In genomic region chrX:77768787-77769186, GRCh38 we compare ENCODE assay signal across 25 cellular contexts. TPM values are rescaled to one million over a fixed set of nuclear protein-coding genes. Genes with fewer than 3 reads are reported as not detected.
DNase-seq lines count a peak whose midpoint lies in the region; ATAC-seq and TF ChIP-seq lines count a peak whose summit lies in the region.
"Had no signal": no experiment of that assay in that cellular context is flagged by ENCODE, and none has a peak within 500 bp of the region (broad histone marks: within the 10 kb centered on the region; RNA-seq: fewer than 3 reads in every experiment).

No MANE protein-coding gene starts in this region.

- ATAC-seq in DND-41 (ENCODE audit: insufficient read depth, low read depth) (peak; percentile 91), memory B cell (ENCODE audit: low read depth) (no peak), HG02763 (IDR thresholded peaks at IDR 0.05; ENCODE audit: unreplicated experiment) (no peak), GM18519 (IDR thresholded peaks at IDR 0.05; ENCODE audit: low FRiP score, unreplicated experiment) (no peak)
- ATAC-seq: gastroesophageal sphincter, right cardiac atrium had no signal

- H3K27me3 ChIP-seq in DND-41 (ENCODE audit: insufficient read depth, low read length, poor library complexity), result no peaks in the 10 kb centered on the region
- H3K27me3 ChIP-seq in dorsolateral prefrontal cortex, result peaks cover 0 to 21% (median 0%) of the 10 kb centered on the region in 45 donors
- H3K27me3 ChIP-seq: gastroesophageal sphincter, MG63 had no signal

- peaks cover 84% of the 10 kb centered on the region for H3K79me2 ChIP-seq in DND-41 (ENCODE audit: insufficient read depth, low read length)

- intact Hi-C loops in activated T-helper 1 cell treated with anti-CD3 and anti-CD28 coated beads, Interleukin-12 subunit alpha, Interleukin-12 subunit beta, Interleukin-2, Interleukin-4 antibody, amounts not matched to agents 30 ng/mL and 10 ng/mL and 1 ng/mL, durations not matched to agents 14 hours and 24 hours and 36 hours (cut with micrococcal nuclease), result no loop called here
- intact Hi-C loops in dorsolateral prefrontal cortex (cut with DNase I), result no loop called here

- no peak overlapping the region for H3K27ac ChIP-seq in DND-41 (ENCODE audit: low read length)
- no peak overlapping the region for H3K27ac ChIP-seq in dorsolateral prefrontal cortex
- H3K27ac ChIP-seq: BLaER1 treated with 17β-estradiol and CSF1 and Interleukin-3, amounts not matched to agents 10 nM and 100 nM; coronary artery; pancreas had no signal

- CTCF ChIA-PET in activated naive CD4-positive, alpha-beta T cell treated with anti-CD3 and anti-CD28 coated beads, Interleukin-2, amount 10 ng/mL, durations not matched to agents 7 days and 5 days (lab: Charles Lee), result no interaction called here

- H4K20me1 ChIP-seq in DND-41 (ENCODE audit: insufficient read depth, low read length), result peaks cover 61% of the 10 kb centered on the region

- H3K27me3 Mint-ChIP-seq in activated naive CD4-positive, alpha-beta T cell treated with anti-CD3 and anti-CD28 coated beads, Interleukin-2, amount 10 ng/mL, durations not matched to agents 7 days and 5 days, result no peaks in the 10 kb centered on the region
- no peaks in the 10 kb centered on the region for H3K27me3 Mint-ChIP-seq in activated T-helper 1 cell treated with anti-CD3 and anti-CD28 coated beads, Interleukin-12 subunit alpha, Interleukin-12 subunit beta, Interleukin-2, Interleukin-4 antibody, amounts not matched to agents 30 ng/mL and 10 ng/mL and 1 ng/mL, durations not matched to agents 14 hours and 24 hours and 36 hours (ENCODE audit: insufficient read depth)
- no peaks in the 10 kb centered on the region for H3K27me3 Mint-ChIP-seq in memory B cell

- H3K4me1 ChIP-seq in DND-41 (ENCODE audit: insufficient read depth, low read length), result peaks cover 4% of the 10 kb centered on the region; the same call in 1 of the 2 replicates

- H3K36me3 Mint-ChIP-seq in activated naive CD4-positive, alpha-beta T cell treated with anti-CD3 and anti-CD28 coated beads, Interleukin-2, amount 10 ng/mL, durations not matched to agents 7 days and 5 days, result peaks cover 13% of the 10 kb centered on the region
- peaks cover 14% of the 10 kb centered on the region for H3K36me3 Mint-ChIP-seq in activated T-helper 1 cell treated with anti-CD3 and anti-CD28 coated beads, Interleukin-12 subunit alpha, Interleukin-12 subunit beta, Interleukin-2, Interleukin-4 antibody, amounts not matched to agents 30 ng/mL and 10 ng/mL and 1 ng/mL, durations not matched to agents 14 hours and 24 hours and 36 hours (ENCODE audit: low read depth)
- H3K36me3 Mint-ChIP-seq in memory B cell, result peaks cover 9% of the 10 kb centered on the region

- H3K9me3 Mint-ChIP-seq in activated naive CD4-positive, alpha-beta T cell treated with anti-CD3 and anti-CD28 coated beads, Interleukin-2, amount 10 ng/mL, durations not matched to agents 7 days and 5 days, result no peaks in the 10 kb centered on the region
- H3K9me3 Mint-ChIP-seq in activated T-helper 1 cell treated with anti-CD3 and anti-CD28 coated beads, Interleukin-12 subunit alpha, Interleukin-12 subunit beta, Interleukin-2, Interleukin-4 antibody, amounts not matched to agents 30 ng/mL and 10 ng/mL and 1 ng/mL, durations not matched to agents 14 hours and 24 hours and 36 hours, result no peaks in the 10 kb centered on the region
- peaks cover 3% of the 10 kb centered on the region for H3K9me3 Mint-ChIP-seq in memory B cell

- no peak overlapping the region for H3K9ac ChIP-seq in DND-41 (ENCODE audit: low read depth, low read length)
- H3K9ac ChIP-seq: BLaER1 treated with 17β-estradiol and CSF1 and Interleukin-3, amounts not matched to agents 10 nM and 100 nM had no signal

- H3K36me3 ChIP-seq in DND-41 (ENCODE audit: insufficient read depth, low read length), result peaks cover 6% of the 10 kb centered on the region; the same call in 1 of the 2 replicates
- H3K36me3 ChIP-seq: gastroesophageal sphincter, MG63, pancreas had no signal

- H3K4me3 Mint-ChIP-seq in activated naive CD4-positive, alpha-beta T cell treated with anti-CD3 and anti-CD28 coated beads, Interleukin-2, amount 10 ng/mL, durations not matched to agents 7 days and 5 days, result peak overlapping the region; percentile 10
- no peak overlapping the region for H3K4me3 Mint-ChIP-seq in activated T-helper 1 cell treated with anti-CD3 and anti-CD28 coated beads, Interleukin-12 subunit alpha, Interleukin-12 subunit beta, Interleukin-2, Interleukin-4 antibody, amounts not matched to agents 30 ng/mL and 10 ng/mL and 1 ng/mL, durations not matched to agents 14 hours and 24 hours and 36 hours
- peak overlapping the region; percentile 14 for H3K4me3 Mint-ChIP-seq in memory B cell

- H2AFZ ChIP-seq in DND-41 (ENCODE audit: low read depth, low read length), result no peak overlapping the region

- peak; percentile 25 for DNase-seq in activated naive CD4-positive, alpha-beta T cell treated with anti-CD3 and anti-CD28 coated beads, Interleukin-2, amount 10 ng/mL, durations not matched to agents 7 days and 5 days
- no peak for DNase-seq in activated naive CD4-positive, alpha-beta T cell treated with anti-CD3 and anti-CD28 coated beads, Interleukin-2, amount 50 U/mL, for 16 hours
- DNase-seq in DND-41 (peak; percentile 47), memory B cell (ENCODE audit: low spot score in 2 of 2) (no peak), dorsolateral prefrontal cortex (no peak)
- DNase-seq in activated T-helper 1 cell treated with anti-CD3 and anti-CD28 coated beads, Interleukin-12 subunit alpha, Interleukin-12 subunit beta, Interleukin-2, Interleukin-4 antibody, amounts not matched to agents 30 ng/mL and 10 ng/mL and 1 ng/mL, durations not matched to agents 14 hours and 24 hours and 36 hours (ENCODE audit: low spot score), result no peak
- DNase-seq: activated effector memory CD4-positive, alpha-beta T cell treated with anti-CD3 and anti-CD28 coated beads, Interleukin-2, amount 50 U/mL, for 16 hours; amygdala; EL; hippocampal formation; MG63; midbrain; NCI-H1417 treated with DMSO at 0.1 percent for 48 hours; NCI-H2107; NCI-H510A treated with DMSO at 0.1 percent for 48 hours; pancreas; right cardiac atrium; SHP77; stimulated activated CD4-positive, alpha-beta T cell treated with anti-CD3 and anti-CD28 coated beads, Interleukin-4, amount 100 ng/mL, for 4 hours; stimulated activated naive CD4-positive, alpha-beta T cell treated with Interleukin-2 at 50 U/mL for 16 hours had no signal

- H3K4me3 ChIP-seq in DND-41 (ENCODE audit: low read depth in 1 of 2, low read length in 2 of 2), result no peak overlapping the region
- H3K4me3 ChIP-seq in dorsolateral prefrontal cortex, result no peak overlapping the region
- H3K4me3 ChIP-seq: BLaER1 treated with 17β-estradiol and CSF1 and Interleukin-3, amounts not matched to agents 10 nM and 100 nM; coronary artery; gastroesophageal sphincter; MG63; pancreas had no signal

- H3K4me2 ChIP-seq in DND-41 (ENCODE audit: insufficient read depth, low read length), result no peak overlapping the region

- TF ChIP-seq CTCF in DND-41 (IDR thresholded peaks at IDR 0.05; ENCODE audit: borderline replicate concordance, extremely low read depth, low read length, poor library complexity, severe bottlenecking) (no peak), dorsolateral prefrontal cortex (IDR thresholded peaks at IDR 0.05 in 54 of 56, conservative IDR thresholded peaks at IDR 0.05 in 2 of 56; ENCODE audit: low read depth in 1 of 56, partially characterized antibody in 56 of 56) (no peak)

- H3K4me1 Mint-ChIP-seq in activated naive CD4-positive, alpha-beta T cell treated with anti-CD3 and anti-CD28 coated beads, Interleukin-2, amount 10 ng/mL, durations not matched to agents 7 days and 5 days, result peaks cover 32% of the 10 kb centered on the region
- peaks cover 11% of the 10 kb centered on the region for H3K4me1 Mint-ChIP-seq in activated T-helper 1 cell treated with anti-CD3 and anti-CD28 coated beads, Interleukin-12 subunit alpha, Interleukin-12 subunit beta, Interleukin-2, Interleukin-4 antibody, amounts not matched to agents 30 ng/mL and 10 ng/mL and 1 ng/mL, durations not matched to agents 14 hours and 24 hours and 36 hours (ENCODE audit: low read depth)
- peaks cover 9% of the 10 kb centered on the region for H3K4me1 Mint-ChIP-seq in memory B cell

- no peaks in the 10 kb centered on the region for H3K9me3 ChIP-seq in DND-41 (ENCODE audit: insufficient read depth, low read length, severe bottlenecking)
- H3K9me3 ChIP-seq: gastroesophageal sphincter, MG63, pancreas had no signal

- peak overlapping the region; percentile 76 for H3K27ac Mint-ChIP-seq in activated naive CD4-positive, alpha-beta T cell treated with anti-CD3 and anti-CD28 coated beads, Interleukin-2, amount 10 ng/mL, durations not matched to agents 7 days and 5 days
- H3K27ac Mint-ChIP-seq in activated T-helper 1 cell treated with anti-CD3 and anti-CD28 coated beads, Interleukin-12 subunit alpha, Interleukin-12 subunit beta, Interleukin-2, Interleukin-4 antibody, amounts not matched to agents 30 ng/mL and 10 ng/mL and 1 ng/mL, durations not matched to agents 14 hours and 24 hours and 36 hours, result peak overlapping the region; percentile 38
- H3K27ac Mint-ChIP-seq in memory B cell, result no peak overlapping the region

RNA-seq across cellular contexts. Expression of gene ATRX, which starts 17.2 kb away (rescaled TPM):
- 63.9 and 72.7 TPM in 2 replicates for total RNA-seq in activated T-helper 1 cell treated with anti-CD3 and anti-CD28 coated beads, Interleukin-12 subunit alpha, Interleukin-12 subunit beta, Interleukin-2, Interleukin-4 antibody, amounts not matched to agents 30 ng/mL and 10 ng/mL and 1 ng/mL, durations not matched to agents 14 hours and 24 hours and 36 hours
- 100 to 1,000 TPM; 105 to 210 (median 142) TPM for total RNA-seq in dorsolateral prefrontal cortex

Comparison
In these comparisons a context has a peak if more than half of its experiments do, and no peak if none do; other contexts are left out.
1. DNase-seq: peak in activated naive CD4-positive, alpha-beta T cell treated with anti-CD3 and anti-CD28 coated beads, Interleukin-2, amount 10 ng/mL, durations not matched to agents 7 days and 5 days (single experiment) and DND-41 (single experiment); none in activated naive CD4-positive, alpha-beta T cell treated with anti-CD3 and anti-CD28 coated beads, Interleukin-2, amount 50 U/mL, for 16 hours (single experiment), activated T-helper 1 cell treated with anti-CD3 and anti-CD28 coated beads, Interleukin-12 subunit alpha, Interleukin-12 subunit beta, Interleukin-2, Interleukin-4 antibody, amounts not matched to agents 30 ng/mL and 10 ng/mL and 1 ng/mL, durations not matched to agents 14 hours and 24 hours and 36 hours (single experiment), memory B cell (0 of 2) and dorsolateral prefrontal cortex (0 of 10).